Comparison of ENCODE assay signal across 8 cellular contexts in genomic region chr11:64241430-64242153, GRCh38. TPM values are rescaled to one million over a fixed set of nuclear protein-coding genes. Genes with fewer than 3 reads are reported as not detected.
A peak's percentile ranks its signal among the peaks of the same experiment; 100 is the strongest.
DNase-seq lines count a peak whose midpoint lies in the region; ATAC-seq and TF ChIP-seq lines count a peak whose summit lies in the region.

No MANE protein-coding gene starts in this region.

- peak; percentile 43 for ATAC-seq in GM21619 (IDR thresholded peaks at IDR 0.05; ENCODE audit: unreplicated experiment)
- ATAC-seq in activated T-cell treated with anti-CD3 and anti-CD28 coated beads, Interleukin-2, amount 50 U/mL, for 4 hours: peak; percentile 1
- peak; percentile 4 to 13 for ATAC-seq in naive thymus-derived CD8-positive, alpha-beta T cell
- ATAC-seq in stimulated activated memory B cell treated with anti-CD40 and anti-IgM and Interleukin-4, amounts not matched to agents 10 μg/mL and 1 μg/mL and 100 μg/mL, for 72 hours: peak; percentile 5

- H3K79me2 ChIP-seq in PC-9 (ENCODE audit: low read depth): peaks cover 45% of the 10 kb centered on the region

- intact Hi-C loops in PC-9 (cut with micrococcal nuclease; ENCODE audit: unreplicated experiment): loop anchor here (1.0 to 2.0 kb wide), 3 partner anchors 29 to 75 kb away; partner anchors contain the start of genes ESRRA and TRMT112
- intact Hi-C loops in esophagus squamous epithelium (cut with DNase I): no loop called here

- H3K27ac Mint-ChIP-seq in naive thymus-derived CD8-positive, alpha-beta T cell: peak overlapping the region; percentile 96 to 100 (median 99)
- H3K27ac Mint-ChIP-seq in stimulated activated memory B cell treated with anti-CD40 and anti-IgM and Interleukin-4, amounts not matched to agents 10 μg/mL and 1 μg/mL and 100 μg/mL, for 72 hours: peak overlapping the region; percentile 99

- H3K27me3 Mint-ChIP-seq in activated T-cell treated with anti-CD3 and anti-CD28 coated beads, Interleukin-2, amount 50 U/mL, for 4 hours (ENCODE audit: low read depth): no peaks in the 10 kb centered on the region
- H3K27me3 Mint-ChIP-seq in naive thymus-derived CD8-positive, alpha-beta T cell: no peaks in the 10 kb centered on the region
- H3K27me3 Mint-ChIP-seq in stimulated activated memory B cell treated with anti-CD40 and anti-IgM and Interleukin-4, amounts not matched to agents 10 μg/mL and 1 μg/mL and 100 μg/mL, for 72 hours: no peaks in the 10 kb centered on the region

- no TSS peak for BruUV-seq in PC-9 (replicated peaks; lab: Mats Ljungman, UMichigan)

- POLR2A ChIA-PET in PC-9 (lab: Charles Lee; ENCODE audit: unreplicated experiment): interaction anchor here (0.6 to 1.0 kb wide), 10 partner anchors 9 to 1618 kb away, joined by 3 to 17 read pairs (median 4); partner anchors contain the start of gene PRDX5
- POLR2A ChIA-PET in naive thymus-derived CD8-positive, alpha-beta T cell (lab: Charles Lee): interaction anchor here (0.6 to 13.8 kb wide), 15 partner anchors 8 to 1488 kb away, joined by 3 to 176 read pairs (median 11); partner anchors contain the start of genes BAD, DNAJC4, ESRRA and FERMT3

- H3K27ac ChIP-seq in PC-9 (peak overlapping the region; percentile 97), esophagus squamous epithelium (peak overlapping the region; percentile 95 to 100 (median 99))

- TF ChIP-seq CTCF in PC-9 (conservative IDR thresholded peaks at IDR 0.05): no peak; the same call in 1 of the 2 replicates
- TF ChIP-seq CTCF in esophagus squamous epithelium (IDR thresholded peaks at IDR 0.05): no peak

- peaks cover 31% of the 10 kb centered on the region for H3K4me1 Mint-ChIP-seq in activated T-cell treated with anti-CD3 and anti-CD28 coated beads, Interleukin-2, amount 50 U/mL, for 4 hours (ENCODE audit: low read depth)
- peaks cover 16 to 48% (median 42%) of the 10 kb centered on the region in 4 donors for H3K4me1 Mint-ChIP-seq in naive thymus-derived CD8-positive, alpha-beta T cell
- H3K4me1 Mint-ChIP-seq in stimulated activated memory B cell treated with anti-CD40 and anti-IgM and Interleukin-4, amounts not matched to agents 10 μg/mL and 1 μg/mL and 100 μg/mL, for 72 hours: peaks cover 74% of the 10 kb centered on the region

- H3F3A ChIP-seq in PC-9 (ENCODE audit: insufficient read depth, low read depth): peaks cover 64% of the 10 kb centered on the region

- peaks cover 2% of the 10 kb centered on the region for H3K36me3 Mint-ChIP-seq in activated T-cell treated with anti-CD3 and anti-CD28 coated beads, Interleukin-2, amount 50 U/mL, for 4 hours (ENCODE audit: insufficient read depth)
- H3K36me3 Mint-ChIP-seq in naive thymus-derived CD8-positive, alpha-beta T cell: peaks cover 0 to 15% (median 0%) of the 10 kb centered on the region in 3 donors
- H3K36me3 Mint-ChIP-seq in stimulated activated memory B cell treated with anti-CD40 and anti-IgM and Interleukin-4, amounts not matched to agents 10 μg/mL and 1 μg/mL and 100 μg/mL, for 72 hours: peaks cover 47% of the 10 kb centered on the region

- no peaks in the 10 kb centered on the region for H3K9me2 ChIP-seq in PC-9 (ENCODE audit: insufficient read depth)

- DNase-seq in DMS153 treated with DMSO at 0.1 percent for 48 hours (lab: John Stamatoyannopoulos, UW; ENCODE audit: unreplicated experiment) (peak; percentile 96), KBM-7 (peak; percentile 99), PC-9 (peak; percentile 92 to 100), esophagus squamous epithelium (lab: John Stamatoyannopoulos, UW) (peak; percentile 96)
- peak; percentile 100 for DNase-seq in activated T-cell treated with anti-CD3 and anti-CD28 coated beads, Interleukin-2, amount 50 U/mL, for 4 hours
- DNase-seq in naive thymus-derived CD8-positive, alpha-beta T cell: peak in 9 of 10 donors; percentile 99 to 100 (median 100)

- H4K20me1 ChIP-seq in PC-9 (ENCODE audit: insufficient read depth): 0 out of 2 replicates have a peak, but pooled peaks cover 5% of the 10 kb centered on the region

- WGBS in esophagus squamous epithelium, 2 donors: 0% methylated on average over 1 to 19 of the region's 53 CpGs

- in situ Hi-C loops in KBM-7 (cut with MboI; ENCODE audit: low pct_unique_long_range_greater_than_20kb, low sequenced_read_pairs): no loop called here

- H3K4me2 ChIP-seq in PC-9: peak overlapping the region; percentile 72

- CTCF ChIA-PET in PC-9 (lab: Charles Lee): interaction anchor here (0.6 to 1.5 kb wide), 4 partner anchors 30 to 614 kb away, joined by 3 to 11 read pairs (median 6); no protein-coding TSS in a partner anchor

- peaks cover 43% of the 10 kb centered on the region for H3K4me1 ChIP-seq in PC-9 (replicated peaks; ENCODE audit: insufficient read depth)
- H3K4me1 ChIP-seq in esophagus squamous epithelium: peaks cover 66 to 88% (median 69%) of the 10 kb centered on the region in 3 donors

- H3K9me3 ChIP-seq in PC-9 (ENCODE audit: insufficient read depth, low read depth): no peaks in the 10 kb centered on the region
- H3K9me3 ChIP-seq in esophagus squamous epithelium: no peaks in the 10 kb centered on the region

- TF ChIP-seq POLR2A in esophagus squamous epithelium (IDR thresholded peaks at IDR 0.05): peak in 2 of 4 donors; percentile 66 to 84

- H2AFZ ChIP-seq in PC-9: 0 out of 2 replicates have a peak overlapping the region, but pooled peaks have one; percentile 30

- H3K27me3 ChIP-seq in PC-9 (ENCODE audit: insufficient read depth, low read depth): no peaks in the 10 kb centered on the region
- H3K27me3 ChIP-seq in esophagus squamous epithelium: no peaks in the 10 kb centered on the region

- H3K36me3 ChIP-seq in PC-9 (ENCODE audit: low read depth) (peaks cover 10% of the 10 kb centered on the region), esophagus squamous epithelium (peaks cover 0 to 52% (median 0%) of the 10 kb centered on the region in 3 donors)

- H3K4me3 ChIP-seq in PC-9 (peak overlapping the region; percentile 90), esophagus squamous epithelium (peak overlapping the region; percentile 63 to 95 (median 86))

- peak overlapping the region; percentile 89 for H3K4me3 Mint-ChIP-seq in activated T-cell treated with anti-CD3 and anti-CD28 coated beads, Interleukin-2, amount 50 U/mL, for 4 hours
- H3K4me3 Mint-ChIP-seq in naive thymus-derived CD8-positive, alpha-beta T cell: peak overlapping the region; percentile 86 to 96 (median 93)
- H3K4me3 Mint-ChIP-seq in stimulated activated memory B cell treated with anti-CD40 and anti-IgM and Interleukin-4, amounts not matched to agents 10 μg/mL and 1 μg/mL and 100 μg/mL, for 72 hours: peak overlapping the region; percentile 86

- H3K9me3 Mint-ChIP-seq in activated T-cell treated with anti-CD3 and anti-CD28 coated beads, Interleukin-2, amount 50 U/mL, for 4 hours: no peaks in the 10 kb centered on the region
- H3K9me3 Mint-ChIP-seq in naive thymus-derived CD8-positive, alpha-beta T cell: no peaks in the 10 kb centered on the region
- no peaks in the 10 kb centered on the region for H3K9me3 Mint-ChIP-seq in stimulated activated memory B cell treated with anti-CD40 and anti-IgM and Interleukin-4, amounts not matched to agents 10 μg/mL and 1 μg/mL and 100 μg/mL, for 72 hours

RNA-seq across cellular contexts. Expression of gene FKBP2, which starts 0.7 kb away (rescaled TPM):
- total RNA-seq in PC-9 (2021): 84.2 and 93.2 TPM in 2 replicates
- total RNA-seq in activated T-cell treated with anti-CD3 and anti-CD28 coated beads, Interleukin-2, amount 50 U/mL, for 4 hours: 10 to 100 TPM; 43.3 to 48.9 (median 44.4) TPM
- 10 to 100 TPM; 50.7 to 89.6 (median 56.0) TPM for total RNA-seq in esophagus squamous epithelium
- 10 to 100 TPM; 24.1 to 28.9 TPM for total RNA-seq in naive thymus-derived CD8-positive, alpha-beta T cell
- polyA plus RNA-seq in naive thymus-derived CD8-positive, alpha-beta T cell: 10 to 100 TPM; 84.9 to 91.8 (median 85.5) TPM

RNA-seq across cellular contexts. Expression of gene PPP1R14B, which starts 5.2 kb away (rescaled TPM):
- 385 and 435 TPM in 2 replicates for total RNA-seq in PC-9 (2021)
- total RNA-seq in activated T-cell treated with anti-CD3 and anti-CD28 coated beads, Interleukin-2, amount 50 U/mL, for 4 hours: 100 to 1,000 TPM; 417 to 505 (median 438) TPM
- 100 to 1,000 TPM; 137 to 279 (median 203) TPM for total RNA-seq in esophagus squamous epithelium
- 10 to 100 TPM; 39.1 to 45.5 TPM for total RNA-seq in naive thymus-derived CD8-positive, alpha-beta T cell
- polyA plus RNA-seq in naive thymus-derived CD8-positive, alpha-beta T cell: 10 to 100 TPM; 22.4 to 50.6 (median 45.4) TPM

RNA-seq across cellular contexts. Expression of gene VEGFB, which starts 7.2 kb away (rescaled TPM):
- total RNA-seq in PC-9 (2021) (110 and 129 TPM in 2 replicates), esophagus squamous epithelium (10 to 100 TPM; 18.0 to 50.5 (median 30.9) TPM)
- 10 to 100 TPM; 41.5 to 75.6 (median 53.2) TPM for total RNA-seq in activated T-cell treated with anti-CD3 and anti-CD28 coated beads, Interleukin-2, amount 50 U/mL, for 4 hours
- 10 to 100 TPM; 59.7 to 62.1 TPM for total RNA-seq in naive thymus-derived CD8-positive, alpha-beta T cell
- polyA plus RNA-seq in naive thymus-derived CD8-positive, alpha-beta T cell: 10 to 100 TPM; 11.2 to 28.1 (median 16.9) TPM

RNA-seq across cellular contexts. Expression of gene PLCB3, which starts 9.7 kb away (rescaled TPM):
- total RNA-seq in PC-9 (2021) (73.2 and 79.6 TPM in 2 replicates), esophagus squamous epithelium (10 to 100 TPM; 29.8 to 54.5 (median 42.4) TPM)
- 1 to 10 TPM; 6.2 to 8.2 (median 6.4) TPM for total RNA-seq in activated T-cell treated with anti-CD3 and anti-CD28 coated beads, Interleukin-2, amount 50 U/mL, for 4 hours
- total RNA-seq in naive thymus-derived CD8-positive, alpha-beta T cell: 1 to 10 TPM; 8.1 to 8.8 TPM
- polyA plus RNA-seq in naive thymus-derived CD8-positive, alpha-beta T cell: under 1 TPM; 0.20 to 0.51 (median 0.35) TPM

RNA-seq across cellular contexts. Expression of gene DNAJC4, which starts 11.2 kb away (rescaled TPM):
- total RNA-seq in PC-9 (2021) (55.0 and 57.1 TPM in 2 replicates), esophagus squamous epithelium (10 to 100 TPM in 3 of 4 donors, 1 to 10 TPM in 1; 8.9 to 27.1 (median 16.8) TPM)
- total RNA-seq in activated T-cell treated with anti-CD3 and anti-CD28 coated beads, Interleukin-2, amount 50 U/mL, for 4 hours: 10 to 100 TPM; 15.0 to 16.6 (median 16.1) TPM
- total RNA-seq in naive thymus-derived CD8-positive, alpha-beta T cell: 10 to 100 TPM; 54.9 to 56.2 TPM
- polyA plus RNA-seq in naive thymus-derived CD8-positive, alpha-beta T cell: 10 to 100 TPM; 21.5 to 33.2 (median 30.9) TPM

Comparison
In these comparisons a context has a peak if more than half of its experiments do, and no peak if none do; other contexts are left out.
1. Peak in every context shown above with its lines: DNase-seq, ATAC-seq, H3K4me3 ChIP-seq and H3K27ac ChIP-seq.